21 cellular contexts compared by ENCODE assay signal in the genomic region with DNA sequence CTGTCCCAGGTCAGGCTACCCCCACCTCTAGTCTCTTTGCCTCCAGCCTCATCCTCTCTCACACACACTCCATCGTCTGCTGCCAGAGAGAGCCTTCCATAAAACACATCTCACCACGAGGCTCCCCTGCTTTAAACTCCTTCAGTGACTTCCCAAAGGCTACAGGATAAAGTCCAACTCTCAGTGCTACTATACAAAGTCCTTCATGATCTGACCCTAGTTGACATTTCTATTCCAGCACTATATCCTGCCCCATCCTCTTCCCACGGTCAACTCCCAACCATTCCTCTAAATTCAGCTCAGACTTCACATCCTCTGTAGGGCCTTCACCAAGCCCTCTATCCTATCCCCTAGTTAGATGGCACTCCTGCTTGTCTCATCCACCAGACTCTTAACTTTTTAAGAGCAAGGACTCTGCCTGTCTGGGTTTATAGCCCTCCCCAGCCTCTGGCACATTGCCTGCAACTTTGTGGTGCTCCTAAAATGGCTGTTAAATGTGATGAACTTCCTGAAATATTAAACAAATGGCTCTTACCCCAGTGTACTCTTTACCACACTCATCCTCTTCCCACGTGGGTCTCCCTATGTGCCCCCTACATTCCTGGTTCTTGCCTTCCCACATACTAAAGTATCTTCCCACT.
"Had no signal": no experiment of that assay in that cellular context is flagged by ENCODE, and none has a peak within 500 bp of the region (broad histone marks: within the 10 kb centered on the region; RNA-seq: fewer than 3 reads in every experiment).

No MANE protein-coding gene starts in this region.

- DNase-seq: activated CD4-positive, alpha-beta T cell treated with anti-CD3 and anti-CD28 coated beads, Interleukin-2, amount 10 ng/mL, durations not matched to agents 7 days and 5 days; activated CD4-positive, CD25-positive, alpha-beta regulatory T cell treated with anti-CD3 and anti-CD28 coated beads, Interleukin-2, amount 50 U/mL, for 72 hours; activated CD8-positive, alpha-beta memory T cell treated with anti-CD3 and anti-CD28 coated beads, Interleukin-2, amount 10 ng/mL, durations not matched to agents 7 days and 5 days; activated CD8-positive, alpha-beta T cell treated with anti-CD3 and anti-CD28 coated beads for 36 hours; activated effector memory CD4-positive, alpha-beta T cell treated with anti-CD3 and anti-CD28 coated beads, Interleukin-2, amount 50 U/mL, for 16 hours; activated naive CD4-positive, alpha-beta T cell treated with anti-CD3 and anti-CD28 coated beads, Interleukin-2, amount 10 ng/mL, durations not matched to agents 7 days and 5 days; activated T-cell treated with anti-CD3 and anti-CD28 coated beads for 4 hours; amygdala; effector CD4-positive, alpha-beta T cell; foreskin fibroblast; kidney; naive thymus-derived CD8-positive, alpha-beta T cell; retina; stimulated activated CD4-positive, alpha-beta T cell treated with anti-CD3 and anti-CD28 coated beads, Interleukin-4, amount 100 ng/mL, for 24 hours; stimulated activated naive CD4-positive, alpha-beta T cell treated with Interleukin-2 at 50 U/mL for 16 hours; substantia nigra; thyroid gland; WERI-Rb-1 had no signal

- H3K27ac ChIP-seq: neural progenitor cell, thyroid gland, WERI-Rb-1 had no signal

- H3K9me3 ChIP-seq: thyroid gland had no signal

- H3K36me3 ChIP-seq: neural progenitor cell, thyroid gland, WERI-Rb-1 had no signal

- H3K27me3 ChIP-seq: neural progenitor cell, thyroid gland had no signal

- H3K4me3 ChIP-seq: lung, neural progenitor cell, thyroid gland had no signal

- H3K9ac ChIP-seq: neural progenitor cell had no signal

- H3K4me1 ChIP-seq: neural progenitor cell, thyroid gland had no signal

- ATAC-seq: activated CD8-positive, alpha-beta memory T cell treated with anti-CD3 and anti-CD28 coated beads, Interleukin-2, amount 10 ng/mL, durations not matched to agents 7 days and 5 days; activated CD8-positive, alpha-beta T cell treated with anti-CD3 and anti-CD28 coated beads for 36 hours; left lobe of liver; naive thymus-derived CD8-positive, alpha-beta T cell had no signal
